15 cellular contexts compared by ENCODE assay signal in the genomic region with DNA sequence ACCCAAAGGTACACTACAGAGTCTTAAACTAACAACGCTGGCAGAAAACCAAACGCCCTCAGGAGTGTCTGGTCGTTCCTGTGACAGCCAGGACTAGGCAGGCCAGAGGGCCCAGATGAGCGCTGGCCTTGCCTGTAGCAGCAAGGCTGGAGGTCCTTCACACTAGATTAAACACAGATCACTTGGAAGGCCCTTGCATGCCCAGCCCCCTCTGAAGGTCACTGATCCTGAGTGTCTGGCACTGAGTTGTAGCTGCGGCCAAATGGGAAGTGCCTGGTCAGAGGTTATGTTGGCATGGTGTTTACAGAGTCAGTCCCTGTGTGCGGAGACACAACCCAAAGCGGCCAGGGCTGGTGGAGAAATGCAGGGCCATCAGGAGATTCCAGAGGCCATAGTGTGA. TPM values are rescaled to one million over a fixed set of nuclear protein-coding genes. Genes with fewer than 3 reads are reported as not detected.
DNase-seq lines count a peak whose midpoint lies in the region; ATAC-seq, FAIRE-seq and TF ChIP-seq lines count a peak whose summit lies in the region.
"Had no signal": no experiment of that assay in that cellular context is flagged by ENCODE, and none has a peak within 500 bp of the region (broad histone marks: within the 10 kb centered on the region; RNA-seq: fewer than 3 reads in every experiment).

No MANE protein-coding gene starts in this region.

- no peak overlapping the region for H3K4ac ChIP-seq in mesendoderm (ENCODE audit: low read depth, low read length)

- H3K9ac ChIP-seq in liver (ENCODE audit: low read depth in 1 of 2, low read length in 2 of 2) (no peak overlapping the region), HepG2 (ENCODE audit: insufficient read depth, low read depth, low read length) (no peak overlapping the region), mesendoderm (ENCODE audit: low read length) (no peak overlapping the region)

- no peak overlapping the region for H2BK15ac ChIP-seq in mesendoderm (replicated peaks; ENCODE audit: low read depth)

- TF ChIP-seq POLR2A in HepG2 (IDR thresholded peaks at IDR 0.05; ENCODE audit: insufficient read depth in 1 of 2, low read depth in 2 of 2, low read length in 2 of 2): no peak

- ATAC-seq in HepG2 (no peak), GM19351 (IDR thresholded peaks at IDR 0.05; ENCODE audit: unreplicated experiment) (no peak), HG03457 (IDR thresholded peaks at IDR 0.05; ENCODE audit: unreplicated experiment) (no peak), mucosa of descending colon (no peak)

- no peaks in the 10 kb centered on the region for H3K79me1 ChIP-seq in mesendoderm (ENCODE audit: low read length)

- TF ChIP-seq CTCF in liver (IDR thresholded peaks at IDR 0.05; ENCODE audit: low read depth, low read length, missing input control) (no peak), HepG2 (CRISPR knock-in tag; IDR thresholded peaks at IDR 0.05) (no peak), VCaP (conservative IDR thresholded peaks at IDR 0.05) (no peak), mucosa of descending colon (IDR thresholded peaks at IDR 0.05) (no peak)

- peak overlapping the region; percentile 61 to 70 for H3K27ac ChIP-seq in liver (ENCODE audit: low read depth in 1 of 2, low read length in 2 of 2)
- H3K27ac ChIP-seq in HepG2 (ENCODE audit: extremely low read length, insufficient read depth, low read length): no peak overlapping the region
- peak overlapping the region; percentile 32 for H3K27ac ChIP-seq in VCaP
- H3K27ac ChIP-seq in mesendoderm (ENCODE audit: low read depth, low read length): no peak overlapping the region
- H3K27ac ChIP-seq: C4-2B, SK-N-MC had no signal

- no peak overlapping the region for H2BK120ac ChIP-seq in mesendoderm (ENCODE audit: low read depth, low read length)

- no TSS peak for BruUV-seq in HepG2 (replicated peaks; lab: Mats Ljungman, UMichigan)

- no peak overlapping the region for H3K4me2 ChIP-seq in HepG2 (ENCODE audit: low read depth, low read length)
- H3K4me2 ChIP-seq in mesendoderm (ENCODE audit: low read length): no peak overlapping the region

- H3K56ac ChIP-seq in mesendoderm (ENCODE audit: low read length): no peak overlapping the region

- 39% methylated on average over 7 of the region's 7 CpGs for WGBS in liver
- WGBS in HepG2 (ENCODE audit: low lambda C conversion rate): 52% methylated on average over 6 of the region's 7 CpGs
- no CpG with 5 or more reads among the region's 7 CpGs for WGBS in mesendoderm (ENCODE audit: extremely low coverage, insufficient coverage, low lambda C conversion rate)

- no peak overlapping the region for H4K5ac ChIP-seq in mesendoderm (ENCODE audit: low read length)

- intact Hi-C loops in HepG2 (cut with micrococcal nuclease; ENCODE audit: unreplicated experiment) (loop anchor here (1.0 to 10.0 kb wide), 5 partner anchors 291 to 1298 kb away; a partner anchor contains a TSS), mucosa of descending colon (cut with DNase I, micrococcal nuclease) (loop anchor here (2.0 to 10.0 kb wide), 3 partner anchors 621 to 1299 kb away; no protein-coding TSS in a partner anchor)

- CTCF ChIA-PET in HepG2 (lab: Yijun Ruan, JAX; ENCODE audit: low intra/inter-chr PET ratio, low total read pairs): interaction anchor here (1.9 kb wide), 1 partner anchor 1298 kb away, joined by 13 read pairs; no protein-coding TSS in a partner anchor

- no peak for FAIRE-seq in HepG2 (lab: Jason Lieb, UNC)
- FAIRE-seq: D721Med had no signal

- no peak overlapping the region for H2BK5ac ChIP-seq in mesendoderm (ENCODE audit: low read length)

- H3K9me3 ChIP-seq in liver (ENCODE audit: control insufficient read depth in 4 of 4, low read length in 3 of 4) (no peaks in the 10 kb centered on the region), HepG2 (ENCODE audit: low read length) (no peaks in the 10 kb centered on the region), mucosa of descending colon (no peaks in the 10 kb centered on the region)

- H3K18ac ChIP-seq in mesendoderm (ENCODE audit: low read length): no peak overlapping the region

- H3K36me3 ChIP-seq in liver (ENCODE audit: control insufficient read depth in 4 of 4, insufficient read depth in 3 of 4, low read depth in 1 of 4, low read length in 3 of 4) (no peaks in the 10 kb centered on the region), HepG2 (replicated peaks in 1 of 2; ENCODE audit: control insufficient read depth in 1 of 2, insufficient read depth in 2 of 2, low read length in 2 of 2) (no peaks in the 10 kb centered on the region), mesendoderm (ENCODE audit: control insufficient read depth, insufficient read depth, low read length) (no peaks in the 10 kb centered on the region), mucosa of descending colon (ENCODE audit: low read depth) (no peaks in the 10 kb centered on the region)

- in situ Hi-C loops in HepG2 (cut with HindIII; ENCODE audit: extremely low pct_ligation_motif_present, low pct_unique_long_range_greater_than_20kb): loop anchor here (10.0 to 25.0 kb wide), 2 partner anchors 629 to 1301 kb away; no protein-coding TSS in a partner anchor

- H3K4me3 ChIP-seq in liver (ENCODE audit: low read depth in 1 of 3, low read length in 3 of 3): no peak overlapping the region
- H3K4me3 ChIP-seq in HepG2 (replicated peaks in 1 of 3; ENCODE audit: insufficient read depth in 1 of 3, low read depth in 2 of 3, low read length in 3 of 3): no peak overlapping the region
- no peak overlapping the region for H3K4me3 ChIP-seq in mesendoderm (ENCODE audit: low read length)
- no peak overlapping the region for H3K4me3 ChIP-seq in mucosa of descending colon

- H2AK5ac ChIP-seq in mesendoderm (ENCODE audit: low read length): no peak overlapping the region

- H3K79me2 ChIP-seq in HepG2 (ENCODE audit: insufficient read depth, low read length): no peaks in the 10 kb centered on the region
- no peaks in the 10 kb centered on the region for H3K79me2 ChIP-seq in mesendoderm (ENCODE audit: control insufficient read depth, insufficient read depth, low read length)

- no peak overlapping the region for H2AFZ ChIP-seq in HepG2 (ENCODE audit: low read length)

- H3K27me3 ChIP-seq in liver (ENCODE audit: control insufficient read depth in 4 of 4, insufficient read depth in 4 of 4, low read length in 3 of 4): no peaks in the 10 kb centered on the region
- peaks cover 2 to 4% of the 10 kb centered on the region in 2 experiments; a peak in 1 of 5 replicates for H3K27me3 ChIP-seq in HepG2 (ENCODE audit: control insufficient read depth in 1 of 2, insufficient read depth in 2 of 2, low read length in 2 of 2)
- no peaks in the 10 kb centered on the region for H3K27me3 ChIP-seq in mesendoderm (ENCODE audit: insufficient read depth, low read length, poor library complexity)

- H3K4me1 ChIP-seq in liver (ENCODE audit: control insufficient read depth in 4 of 4, insufficient read depth in 4 of 4, low read length in 3 of 4) (peaks cover 4 to 24% (median 18%) of the 10 kb centered on the region in 4 donors), HepG2 (ENCODE audit: insufficient read depth, low read length) (peaks cover 12% of the 10 kb centered on the region; the same call in 1 of the 2 replicates), mesendoderm (ENCODE audit: control insufficient read depth, low read depth, low read length) (no peaks in the 10 kb centered on the region), mucosa of descending colon (ENCODE audit: low read depth) (no peaks in the 10 kb centered on the region)

- H4K20me1 ChIP-seq in HepG2 (ENCODE audit: insufficient read depth, low read length): no peaks in the 10 kb centered on the region

- TF ChIP-seq RAD21 in liver (IDR thresholded peaks at IDR 0.05) (peak; percentile 26 to 45), HepG2 (CRISPR knock-in tag; IDR thresholded peaks at IDR 0.05) (no peak)

- H3K23ac ChIP-seq in mesendoderm (ENCODE audit: low read length): no peak overlapping the region

- no peak overlapping the region for H4K8ac ChIP-seq in mesendoderm (ENCODE audit: low read depth, low read length)

- DNase-seq in HepG2 (ENCODE audit: low spot score) (no peak), mesendoderm (peak; percentile 16), mucosa of descending colon (no peak)
- DNase-seq: H7, HFFc6, NCI-H1417, NCI-H1930, NCI-H446 treated with DMSO at 0.1 percent for 48 hours had no signal

- TF ChIP-seq EP300 in HepG2 (IDR thresholded peaks at IDR 0.05; ENCODE audit: low read depth in 2 of 2, low read length in 2 of 2) (no peak), HepG2 (CRISPR knock-in tag; IDR thresholded peaks at IDR 0.05; ENCODE audit: borderline replicate concordance) (no peak)

- POLR2A ChIA-PET in HepG2 (lab: Yijun Ruan, JAX): no interaction called here

TF ChIP-seq in liver, 16 proteins besides CTCF, POLR2A, EP300 and RAD21 (continues in another document):
- peak; percentile 93 for TF ChIP-seq FOXA2 (IDR thresholded peaks at IDR 0.05)

RNA-seq across cellular contexts. Expression of a gene that starts 58.9 kb away (rescaled TPM):
- total RNA-seq in liver (10 to 100 TPM; 10.1 to 11.5 TPM), HepG2 (2016; rRNA removed; fragmentation: Illumina TruSeq; extraction: Trizol) (13.2 and 16.5 TPM in 2 replicates), mucosa of descending colon (10 to 100 TPM; 16.6 to 21.9 (median 18.6) TPM)
- polyA plus RNA-seq in liver (1 to 10 TPM; 3.3 to 4.0 TPM), HepG2 (2011; rRNA removed) (14.9 and 15.4 TPM in 2 replicates)
- 3.2 and 3.4 TPM in 2 replicates for total RNA-seq in HepG2 (2016; cell fraction: cytosol; rRNA removed; fragmentation: Illumina TruSeq; extraction: Trizol; ENCODE audit: low read depth)
- 13.8 and 14.0 TPM in 2 replicates for total RNA-seq in HepG2 (2016; cell fraction: insoluble cytoplasmic fraction; rRNA removed; fragmentation: Illumina TruSeq; extraction: Trizol)
- 9.6 and 9.9 TPM in 2 replicates for total RNA-seq in HepG2 (2016; cell fraction: membrane; rRNA removed; fragmentation: Illumina TruSeq; extraction: Trizol)
- 16.1 and 19.4 TPM in 2 replicates for total RNA-seq in HepG2 (2016; cell fraction: nucleus; rRNA removed; fragmentation: Illumina TruSeq; extraction: Trizol)
- polyA plus RNA-seq in HepG2 (2011; cell fraction: cytosol; rRNA removed): 6.3 and 9.1 TPM in 2 replicates
- polyA plus RNA-seq in HepG2 (2011; cell fraction: nucleus; rRNA removed): 19.1 and 31.2 TPM in 2 replicates
- polyA plus RNA-seq in HepG2 (2012): 12.2 and 13.7 TPM in 2 replicates
- polyA plus RNA-seq in HepG2 (2016; cell fraction: cytosol; fragmentation: Illumina TruSeq; extraction: Trizol; ENCODE audit: low read depth): 2.8 and 4.0 TPM in 2 replicates
- 12.8 and 13.5 TPM in 2 replicates for polyA plus RNA-seq in HepG2 (2016; cell fraction: insoluble cytoplasmic fraction; fragmentation: Illumina TruSeq; extraction: Trizol; ENCODE audit: low read depth)
- polyA plus RNA-seq in HepG2 (2016; cell fraction: membrane; fragmentation: Illumina TruSeq; extraction: Trizol; ENCODE audit: low read depth): 6.7 and 7.0 TPM in 2 replicates
- polyA plus RNA-seq in HepG2 (2016; cell fraction: nucleus; fragmentation: Illumina TruSeq; extraction: Trizol; ENCODE audit: insufficient read depth, low read depth): 39.5 and 40.4 TPM in 2 replicates
- polyA minus RNA-seq in HepG2 (2011; rRNA and poly(A)+ RNA removed; ENCODE audit: low replicate concordance): 12.0 and 16.1 TPM in 2 replicates
- 9.0 and 10.0 TPM in 2 replicates for polyA minus RNA-seq in HepG2 (2011; cell fraction: cytosol; rRNA and poly(A)+ RNA removed)
- 27.0 and 37.2 TPM in 2 replicates for polyA minus RNA-seq in HepG2 (2011; cell fraction: nucleus; rRNA and poly(A)+ RNA removed)
- polyA plus RNA-seq in mesendoderm (2013, experiment 1 of 2): 13.5 TPM
- 13.7 TPM for polyA plus RNA-seq in mesendoderm (2013, experiment 2 of 2)

Comparison
In these comparisons a context has a peak if more than half of its experiments do, and no peak if none do; other contexts are left out.
1. H3K27ac ChIP-seq: peak in liver (2 of 2) and VCaP (single experiment); none in HepG2 (single experiment) and mesendoderm (single experiment).